13 cellular contexts compared by ENCODE assay signal in the genomic region with DNA sequence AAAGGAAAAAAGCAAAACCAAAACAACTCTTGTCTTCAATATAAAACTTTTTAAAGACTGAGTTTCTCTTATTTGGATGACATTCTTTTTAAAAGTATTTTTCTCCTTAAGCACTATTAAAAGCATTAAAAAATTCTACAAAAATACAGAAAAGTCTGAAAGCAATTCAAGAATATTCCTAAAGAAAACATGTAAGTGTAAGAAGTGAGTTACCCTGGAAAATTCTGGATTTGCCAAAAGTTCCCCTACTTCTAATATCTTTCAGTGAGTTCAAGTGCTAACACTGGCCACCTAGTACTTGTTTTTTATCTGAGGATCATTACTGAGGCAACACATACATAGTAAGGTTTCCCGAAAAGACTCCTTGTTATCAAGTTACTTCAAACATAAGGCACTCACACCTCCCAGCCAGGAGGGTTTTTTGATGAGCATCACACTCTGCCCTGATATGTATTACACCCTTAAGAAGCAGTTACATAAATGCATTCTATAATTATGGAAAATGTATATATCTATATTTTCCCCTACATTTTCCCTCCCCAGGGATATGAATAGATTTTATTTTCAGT.
DNase-seq lines count a peak whose midpoint lies in the region; ATAC-seq and TF ChIP-seq lines count a peak whose summit lies in the region.
"Had no signal": no experiment of that assay in that cellular context is flagged by ENCODE, and none has a peak within 500 bp of the region (broad histone marks: within the 10 kb centered on the region; RNA-seq: fewer than 3 reads in every experiment).

No MANE protein-coding gene starts in this region.

- no peak overlapping the region for H2AFZ ChIP-seq in fibroblast of lung (ENCODE audit: low read length)

- H3K4me3 ChIP-seq in fibroblast of lung (replicated peaks in 1 of 4; ENCODE audit: control extremely low read depth in 1 of 4, insufficient read depth in 1 of 4, low read depth in 3 of 4, low read length in 4 of 4) (peak overlapping the region in 3 of 4 experiments; percentile 33 to 52 (median 45)), rectal smooth muscle tissue (ENCODE audit: low read length) (no peak overlapping the region), foreskin fibroblast (ENCODE audit: low read depth in 1 of 2, low read length in 2 of 2) (peak overlapping the region in 1 of 2 donors; percentile 42)
- H3K4me3 ChIP-seq: colonic mucosa had no signal

- no peaks in the 10 kb centered on the region for H3K4me1 ChIP-seq in fibroblast of lung (ENCODE audit: control insufficient read depth, extremely low read depth, insufficient read depth, low read length)
- no peaks in the 10 kb centered on the region for H3K4me1 ChIP-seq in rectal smooth muscle tissue (ENCODE audit: control insufficient read depth, insufficient read depth, low read length)
- H3K4me1 ChIP-seq: colonic mucosa had no signal

- H3K36me3 ChIP-seq in fibroblast of lung (ENCODE audit: control insufficient read depth, insufficient read depth, low read length) (no peaks in the 10 kb centered on the region), rectal smooth muscle tissue (ENCODE audit: control insufficient read depth, insufficient read depth, low read length) (no peaks in the 10 kb centered on the region)
- H3K36me3 ChIP-seq: colonic mucosa had no signal

- H3K27me3 ChIP-seq in fibroblast of lung (ENCODE audit: control insufficient read depth, insufficient read depth, low read length): no peaks in the 10 kb centered on the region
- no peaks in the 10 kb centered on the region for H3K27me3 ChIP-seq in rectal smooth muscle tissue (ENCODE audit: control insufficient read depth, insufficient read depth, low read length)
- H3K27me3 ChIP-seq: colonic mucosa had no signal

- H3K4me2 ChIP-seq in fibroblast of lung (ENCODE audit: extremely low read depth, insufficient read depth, low read length): peak overlapping the region; percentile 97
- H3K4me2 ChIP-seq: smooth muscle cell had no signal

- no peaks in the 10 kb centered on the region for H3K9me3 ChIP-seq in fibroblast of lung (ENCODE audit: control insufficient read depth, insufficient read depth, low read depth, low read length)
- H3K9me3 ChIP-seq: colonic mucosa had no signal

- peak overlapping the region; percentile 62 for H3K27ac ChIP-seq in fibroblast of lung (ENCODE audit: insufficient read depth, low read length)
- H3K27ac ChIP-seq in rectal smooth muscle tissue (ENCODE audit: low read depth, low read length): peak overlapping the region; percentile 72
- H3K27ac ChIP-seq: colonic mucosa had no signal

- H3K9ac ChIP-seq in fibroblast of lung (ENCODE audit: insufficient read depth, low read length): no peak overlapping the region
- no peak overlapping the region for H3K9ac ChIP-seq in rectal smooth muscle tissue (ENCODE audit: low read length)

- H4K20me1 ChIP-seq in fibroblast of lung (ENCODE audit: control insufficient read depth, extremely low read depth, insufficient read depth, low read length): no peaks in the 10 kb centered on the region

- TF ChIP-seq CTCF in fibroblast of lung (conservative IDR thresholded peaks at IDR 0.05 in 1 of 2, IDR thresholded peaks at IDR 0.05 in 1 of 2; ENCODE audit: low read depth in 1 of 2, low read length in 2 of 2) (no peak), foreskin fibroblast (IDR thresholded peaks at IDR 0.05; ENCODE audit: low read depth, low read length) (no peak)

- DNase-seq in DMS79 treated with DMSO at 0.1 percent for 48 hours (lab: John Stamatoyannopoulos, UW): peak; percentile 77
- DNase-seq in NCI-H2196 treated with DMSO at 0.1 percent for 48 hours (lab: John Stamatoyannopoulos, UW; ENCODE audit: unreplicated experiment): peak; percentile 26
- peak; percentile 18 to 48 for DNase-seq in fibroblast of lung (ENCODE audit: low read depth in 2 of 2)
- no peak for DNase-seq in SHP77 treated with DMSO at 0.1 percent for 48 hours (lab: John Stamatoyannopoulos, UW)
- no peak for DNase-seq in foreskin fibroblast
- DNase-seq in stimulated activated naive CD4-positive, alpha-beta T cell treated with Interleukin-2 at 50 U/mL for 16 hours (lab: John Stamatoyannopoulos, UW): no peak
- DNase-seq: activated CD8-positive, alpha-beta memory T cell treated with anti-CD3 and anti-CD28 coated beads, Interleukin-2, amount 50 U/mL, for 4 hours; CD4-positive, alpha-beta T cell had no signal

- H3K79me2 ChIP-seq in fibroblast of lung (ENCODE audit: control insufficient read depth, insufficient read depth, low read length): no peaks in the 10 kb centered on the region

- no peak for ATAC-seq in HG03460 (IDR thresholded peaks at IDR 0.05; ENCODE audit: unreplicated experiment)
- ATAC-seq: HCT116 had no signal

Comparison
In these comparisons a context has a peak if more than half of its experiments do, and no peak if none do; other contexts are left out.
1. DNase-seq: peak in DMS79 treated with DMSO at 0.1 percent for 48 hours (single experiment), NCI-H2196 treated with DMSO at 0.1 percent for 48 hours (single experiment) and fibroblast of lung (2 of 2); none in SHP77 treated with DMSO at 0.1 percent for 48 hours (single experiment), foreskin fibroblast (0 of 2) and stimulated activated naive CD4-positive, alpha-beta T cell treated with Interleukin-2 at 50 U/mL for 16 hours (single experiment).